ENCODE assay signal across 26 cellular contexts in genomic region chr3:27903447-27903846, GRCh38.
DNase-seq lines count a peak whose midpoint lies in the region; ATAC-seq and TF ChIP-seq lines count a peak whose summit lies in the region.
"Had no signal": no experiment of that assay in that cellular context is flagged by ENCODE, and none has a peak within 500 bp of the region (broad histone marks: within the 10 kb centered on the region; RNA-seq: fewer than 3 reads in every experiment).

No MANE protein-coding gene starts in this region.

- H2AFZ ChIP-seq in OCI-LY3 (ENCODE audit: low read depth, low read length), result 0 out of 2 replicates have a peak overlapping the region, but pooled peaks have one; percentile 24
- H2AFZ ChIP-seq: PC-9 had no signal

- no peak for ATAC-seq in activated naive CD4-positive, alpha-beta T cell treated with anti-CD3 and anti-CD28 coated beads, Interleukin-2, amount 50 U/mL, for 72 hours
- ATAC-seq in natural killer cell, result peak in 1 of 3 donors; percentile 36
- ATAC-seq: left lung had no signal

- H3K4me2 ChIP-seq in OCI-LY3 (ENCODE audit: low read length), result no peak overlapping the region
- H3K4me2 ChIP-seq: BLaER1, PC-9 had no signal

- H3K36me3 Mint-ChIP-seq in activated naive CD4-positive, alpha-beta T cell treated with anti-CD3 and anti-CD28 coated beads, Interleukin-2, amount 10 ng/mL, durations not matched to agents 7 days and 5 days, result peaks cover 7% of the 10 kb centered on the region
- peaks cover 0 to 10% of the 10 kb centered on the region in 2 donors for H3K36me3 Mint-ChIP-seq in activated naive CD4-positive, alpha-beta T cell treated with anti-CD3 and anti-CD28 coated beads, Interleukin-2, amount 50 U/mL, for 72 hours
- H3K36me3 Mint-ChIP-seq in natural killer cell (no peaks in the 10 kb centered on the region), osteocyte (ENCODE audit: unreplicated experiment) (no peaks in the 10 kb centered on the region)

- no peaks in the 10 kb centered on the region for H3K79me2 ChIP-seq in OCI-LY3 (ENCODE audit: low read length)

- no peak overlapping the region for H3K27ac ChIP-seq in OCI-LY3 (ENCODE audit: low read length)
- H3K27ac ChIP-seq: BLaER1, brain microvascular endothelial cell, left lung, PC-9, uterus, WERI-Rb-1 had no signal

- TF ChIP-seq CTCF in OCI-LY3 (IDR thresholded peaks at IDR 0.05; ENCODE audit: low read depth, low read length), result no peak
- no peak for TF ChIP-seq CTCF in natural killer cell (IDR thresholded peaks at IDR 0.05)
- TF ChIP-seq CTCF in osteocyte (IDR thresholded peaks at IDR 0.05), result no peak
- no peak for TF ChIP-seq CTCF in GM10248 (IDR thresholded peaks at IDR 0.05; ENCODE audit: control extremely low read depth, extremely low read depth, low read depth, missing control alignments)

- no peaks in the 10 kb centered on the region for H3K27me3 Mint-ChIP-seq in activated naive CD4-positive, alpha-beta T cell treated with anti-CD3 and anti-CD28 coated beads, Interleukin-2, amount 10 ng/mL, durations not matched to agents 7 days and 5 days
- peaks cover 0 to 2% of the 10 kb centered on the region in 2 donors for H3K27me3 Mint-ChIP-seq in natural killer cell (ENCODE audit: low read depth in 2 of 2)
- H3K27me3 Mint-ChIP-seq in osteocyte (ENCODE audit: unreplicated experiment), result no peaks in the 10 kb centered on the region

- H3K9ac ChIP-seq in OCI-LY3 (ENCODE audit: low read length), result no peak overlapping the region
- H3K9ac ChIP-seq: BLaER1 had no signal

- no peaks in the 10 kb centered on the region for H3K9me3 ChIP-seq in OCI-LY3 (ENCODE audit: insufficient read depth, low read length)
- H3K9me3 ChIP-seq: BLaER1, left lung, uterus had no signal

- H3K36me3 ChIP-seq in OCI-LY3 (replicated peaks; ENCODE audit: low read depth, low read length), result no peaks in the 10 kb centered on the region
- H3K36me3 ChIP-seq: BLaER1, brain microvascular endothelial cell, left lung, uterus, WERI-Rb-1 had no signal

- peaks cover 27% of the 10 kb centered on the region for H3K4me1 Mint-ChIP-seq in activated naive CD4-positive, alpha-beta T cell treated with anti-CD3 and anti-CD28 coated beads, Interleukin-2, amount 10 ng/mL, durations not matched to agents 7 days and 5 days
- peaks cover 77 to 81% of the 10 kb centered on the region in 2 donors for H3K4me1 Mint-ChIP-seq in natural killer cell
- no peaks in the 10 kb centered on the region for H3K4me1 Mint-ChIP-seq in osteocyte (ENCODE audit: unreplicated experiment)

- CTCF ChIA-PET in activated naive CD4-positive, alpha-beta T cell treated with anti-CD3 and anti-CD28 coated beads, Interleukin-2, amount 10 ng/mL, durations not matched to agents 7 days and 5 days (lab: Charles Lee), result no interaction called here
- CTCF ChIA-PET in GM10248 (lab: Yijun Ruan, JAX), result no interaction called here

- no peaks in the 10 kb centered on the region for H3K4me1 ChIP-seq in OCI-LY3 (ENCODE audit: low read length)
- H3K4me1 ChIP-seq: BLaER1, left lung, uterus had no signal

- H3K9me3 Mint-ChIP-seq in activated naive CD4-positive, alpha-beta T cell treated with anti-CD3 and anti-CD28 coated beads, Interleukin-2, amount 10 ng/mL, durations not matched to agents 7 days and 5 days, result peaks cover 3% of the 10 kb centered on the region
- H3K9me3 Mint-ChIP-seq in activated naive CD4-positive, alpha-beta T cell treated with anti-CD3 and anti-CD28 coated beads, Interleukin-2, amount 50 U/mL, for 72 hours, result peaks cover 0 to 9% of the 10 kb centered on the region in 2 donors
- H3K9me3 Mint-ChIP-seq in natural killer cell (no peaks in the 10 kb centered on the region), osteocyte (ENCODE audit: unreplicated experiment) (no peaks in the 10 kb centered on the region)

- no peaks in the 10 kb centered on the region for H4K20me1 ChIP-seq in OCI-LY3 (ENCODE audit: insufficient read depth, low read length)
- H4K20me1 ChIP-seq: BLaER1 had no signal

- H3K27ac Mint-ChIP-seq in activated naive CD4-positive, alpha-beta T cell treated with anti-CD3 and anti-CD28 coated beads, Interleukin-2, amount 10 ng/mL, durations not matched to agents 7 days and 5 days, result peak overlapping the region; percentile 86
- peak overlapping the region; percentile 16 to 84 for H3K27ac Mint-ChIP-seq in activated naive CD4-positive, alpha-beta T cell treated with anti-CD3 and anti-CD28 coated beads, Interleukin-2, amount 50 U/mL, for 72 hours
- peak overlapping the region in 1 of 2 donors; percentile 62 for H3K27ac Mint-ChIP-seq in natural killer cell
- no peak overlapping the region for H3K27ac Mint-ChIP-seq in osteocyte (ENCODE audit: unreplicated experiment)
- H3K27ac Mint-ChIP-seq: stimulated activated naive CD8-positive, alpha-beta T cell treated with anti-CD3 and anti-CD28 coated beads, Interleukin-15, Interleukin-2, amounts not matched to agents 100 ng/mL and 50 ng/mL, for 24 hours had no signal

- POLR2A ChIA-PET in GM10248 (lab: Yijun Ruan, JAX), result no interaction called here

- no peak overlapping the region for H3K4me3 ChIP-seq in OCI-LY3 (ENCODE audit: low read length)
- H3K4me3 ChIP-seq: BLaER1, left lung, PC-9, uterus had no signal

- intact Hi-C loops in natural killer cell (cut with micrococcal nuclease), result loop anchor here (5.0 kb wide), 4 partner anchors 61 to 349 kb away; no protein-coding TSS in a partner anchor

- no peak for DNase-seq in activated naive CD4-positive, alpha-beta T cell treated with anti-CD3 and anti-CD28 coated beads, Interleukin-2, amount 10 ng/mL, durations not matched to agents 7 days and 5 days
- DNase-seq in activated naive CD4-positive, alpha-beta T cell treated with anti-CD3 and anti-CD28 coated beads, Interleukin-2, amount 50 U/mL, for 16 hours, result no peak
- DNase-seq in activated naive CD4-positive, alpha-beta T cell treated with anti-CD3 and anti-CD28 coated beads, Interleukin-2, amount 50 U/mL, for 72 hours (ENCODE audit: low spot score in 2 of 2), result no peak
- DNase-seq in natural killer cell (no peak), DMS153 treated with DMSO at 0.1 percent for 48 hours (lab: John Stamatoyannopoulos, UW; ENCODE audit: unreplicated experiment) (no peak), osteocyte (ENCODE audit: extremely low spot score, unreplicated experiment) (no peak), GM10248 (ENCODE audit: extremely low spot score) (no peak)
- DNase-seq: activated CD4-positive, alpha-beta T cell treated with anti-CD3 and anti-CD28 coated beads, Interleukin-2, amount 50 U/mL, for 4 hours; brain microvascular endothelial cell; Calu3; EL; HCEC 1CT; Karpas-422; left lung; NCI-H1694; NCI-H2171; NCI-H510A treated with DMSO at 0.1 percent for 48 hours; occipital lobe; PC-9; Right ventricle myocardium superior; T1000; uterus; WERI-Rb-1 had no signal

- no peak overlapping the region for H3K4me3 Mint-ChIP-seq in activated naive CD4-positive, alpha-beta T cell treated with anti-CD3 and anti-CD28 coated beads, Interleukin-2, amount 10 ng/mL, durations not matched to agents 7 days and 5 days
- peak overlapping the region; percentile 69 for H3K4me3 Mint-ChIP-seq in natural killer cell
- H3K4me3 Mint-ChIP-seq in osteocyte (ENCODE audit: unreplicated experiment), result no peak overlapping the region
- H3K4me3 Mint-ChIP-seq: stimulated activated naive CD8-positive, alpha-beta T cell treated with anti-CD3 and anti-CD28 coated beads, Interleukin-15, Interleukin-2, amounts not matched to agents 100 ng/mL and 50 ng/mL, for 24 hours had no signal

- no peaks in the 10 kb centered on the region for H3K27me3 ChIP-seq in OCI-LY3 (ENCODE audit: low read depth, low read length)
- H3K27me3 ChIP-seq: BLaER1, brain microvascular endothelial cell, left lung, uterus had no signal
